24 cellular contexts compared by ENCODE assay signal in the genomic region with DNA sequence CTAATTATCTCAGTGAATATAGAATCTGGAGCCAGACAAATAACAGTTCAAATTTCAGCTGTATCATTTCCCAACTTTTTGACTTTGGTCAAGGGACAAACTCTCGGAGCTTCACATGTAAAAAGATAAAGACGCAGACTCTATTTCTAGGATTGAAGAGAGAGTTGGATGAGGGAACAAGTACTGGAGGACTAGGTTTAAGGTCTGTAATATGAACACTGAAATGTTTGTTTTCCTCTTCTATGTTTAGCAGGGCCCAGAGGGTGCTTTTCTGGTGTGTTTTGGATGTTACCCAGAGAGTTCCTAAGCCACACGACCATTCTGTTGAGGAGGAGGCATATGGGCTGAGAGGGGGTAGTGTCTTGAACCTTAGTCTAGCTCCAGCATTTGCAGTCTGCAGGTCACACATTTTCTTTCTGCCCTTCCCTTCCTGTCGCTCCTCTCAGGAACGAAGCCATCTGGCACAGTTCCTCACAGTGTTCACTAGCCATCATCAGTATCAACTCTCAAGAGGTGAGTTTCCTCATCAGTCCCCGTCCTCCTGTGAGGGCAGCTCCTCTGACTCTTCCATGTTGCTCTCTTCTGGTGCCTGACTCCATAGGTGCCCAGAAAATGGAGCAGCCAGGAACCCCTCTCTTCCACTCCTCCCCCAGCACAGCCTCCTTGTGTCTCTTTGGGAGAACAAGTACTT.
DNase-seq lines count a peak whose midpoint lies in the region; ATAC-seq, FAIRE-seq and TF ChIP-seq lines count a peak whose summit lies in the region.
"Had no signal": no experiment of that assay in that cellular context is flagged by ENCODE, and none has a peak within 500 bp of the region (broad histone marks: within the 10 kb centered on the region; RNA-seq: fewer than 3 reads in every experiment).

No MANE protein-coding gene starts in this region.

- no peaks in the 10 kb centered on the region for H4K20me1 ChIP-seq in endothelial cell of umbilical vein (replicated peaks; ENCODE audit: control insufficient read depth, extremely low read depth, insufficient read depth, low read length)

- peak; percentile 24 for FAIRE-seq in endothelial cell of umbilical vein (lab: Jason Lieb, UNC)
- FAIRE-seq: A549, GM18507, HTR-8/SVneo, RCC 7860 had no signal

- BruUV-seq in endothelial cell of umbilical vein (replicated peaks; lab: Mats Ljungman, UMichigan), result no TSS peak

- CTCF ChIA-PET in endothelial cell of umbilical vein (lab: Charles Lee), result no interaction called here

- no peak overlapping the region for H2AFZ ChIP-seq in endothelial cell of umbilical vein (ENCODE audit: low read depth, low read length)

- DNase-seq in left ventricle myocardium superior (no peak), right cardiac atrium (no peak), NCI-H69 (lab: John Stamatoyannopoulos, UW) (peak; percentile 58), endothelial cell of umbilical vein (ENCODE audit: low read depth, low spot score) (no peak), upper lobe of right lung (no peak), NCI-H2196 treated with DMSO at 0.1 percent for 48 hours (lab: John Stamatoyannopoulos, UW; ENCODE audit: unreplicated experiment) (no peak), dedifferentiated amniotic fluid mesenchymal stem cell (ENCODE audit: extremely low spot score) (no peak), DMS153 treated with DMSO at 0.1 percent for 48 hours (lab: John Stamatoyannopoulos, UW; ENCODE audit: unreplicated experiment) (no peak)
- DNase-seq: CD4-positive, CD25-positive, alpha-beta regulatory T cell; DMS53; GDM1; GOT3; HCEC 1CT; KG1; NCI-H1105; NCI-H146; NCI-H2227 treated with DMSO at 0.1 percent for 48 hours; NCI-H510A; NCI-H748 treated with DMSO at 0.1 percent for 48 hours; OCI-M1 had no signal

- TF ChIP-seq POLR2A in endothelial cell of umbilical vein (IDR thresholded peaks at IDR 0.05; ENCODE audit: low read depth, low read length), result no peak

- H3K79me2 ChIP-seq in endothelial cell of umbilical vein (ENCODE audit: control insufficient read depth, insufficient read depth, low read length), result no peaks in the 10 kb centered on the region

- H3K9me3 ChIP-seq in right cardiac atrium (ENCODE audit: control insufficient read depth, low read length) (no peaks in the 10 kb centered on the region), endothelial cell of umbilical vein (replicated peaks; ENCODE audit: control insufficient read depth, insufficient read depth, low read length) (no peaks in the 10 kb centered on the region), upper lobe of right lung (no peaks in the 10 kb centered on the region)
- H3K9me3 ChIP-seq: A549 had no signal

- dilution Hi-C loops in endothelial cell of umbilical vein (cut with MboI; ENCODE audit: extremely low pct_ligation_motif_present, low sequenced_read_pairs), result no loop called here

- TF ChIP-seq CTCF in endothelial cell of umbilical vein (IDR thresholded peaks at IDR 0.05; ENCODE audit: extremely low read depth in 1 of 2, insufficient read depth in 1 of 2, low read depth in 1 of 2, low read length in 2 of 2) (no peak), upper lobe of right lung (IDR thresholded peaks at IDR 0.05) (no peak)

- H3K9me1 ChIP-seq in endothelial cell of umbilical vein (replicated peaks; ENCODE audit: control insufficient read depth, extremely low read depth, insufficient read depth, low read length), result no peaks in the 10 kb centered on the region

- H3K36me3 ChIP-seq in endothelial cell of umbilical vein (ENCODE audit: control insufficient read depth in 2 of 2, extremely low read depth in 1 of 2, insufficient read depth in 2 of 2, low read length in 2 of 2) (no peaks in the 10 kb centered on the region), upper lobe of right lung (no peaks in the 10 kb centered on the region)

- POLR2A ChIA-PET in endothelial cell of umbilical vein (lab: Charles Lee), result no interaction called here

- H3K27me3 ChIP-seq in right cardiac atrium (ENCODE audit: control insufficient read depth, insufficient read depth) (no peaks in the 10 kb centered on the region), endothelial cell of umbilical vein (ENCODE audit: control insufficient read depth in 2 of 2, insufficient read depth in 2 of 2, low read length in 2 of 2) (no peaks in the 10 kb centered on the region), upper lobe of right lung (no peaks in the 10 kb centered on the region)

- H3K4me1 ChIP-seq in right cardiac atrium (ENCODE audit: control insufficient read depth, insufficient read depth, low read length) (no peaks in the 10 kb centered on the region), endothelial cell of umbilical vein (ENCODE audit: control insufficient read depth, extremely low read depth, insufficient read depth, low read length) (no peaks in the 10 kb centered on the region), upper lobe of right lung (no peaks in the 10 kb centered on the region)
- H3K4me1 ChIP-seq: A549 had no signal

- no peak overlapping the region for H3K9ac ChIP-seq in endothelial cell of umbilical vein (replicated peaks; ENCODE audit: extremely low read depth, insufficient read depth, low read length)

- ATAC-seq in left ventricle myocardium superior (peak; percentile 52), right cardiac atrium (no peak), upper lobe of right lung (peak; percentile 46)
- ATAC-seq: A549 had no signal

- 38% methylated on average over 6 of the region's 6 CpGs for WGBS in right cardiac atrium

- H3K27ac ChIP-seq in right cardiac atrium (ENCODE audit: low read length) (no peak overlapping the region), endothelial cell of umbilical vein (ENCODE audit: insufficient read depth, low read depth, low read length) (no peak overlapping the region), upper lobe of right lung (no peak overlapping the region)
- H3K27ac ChIP-seq: A549 had no signal

- H3K4me3 ChIP-seq in right cardiac atrium (ENCODE audit: low read length), result no peak overlapping the region
- no peak overlapping the region for H3K4me3 ChIP-seq in endothelial cell of umbilical vein (replicated peaks in 1 of 3; ENCODE audit: insufficient read depth in 1 of 3, low read depth in 1 of 3, low read length in 3 of 3)
- no peak overlapping the region for H3K4me3 ChIP-seq in upper lobe of right lung
- H3K4me3 ChIP-seq: A549 had no signal

- intact Hi-C loops in left ventricle myocardium superior (cut with micrococcal nuclease) (no loop called here), right cardiac atrium (cut with DNase I) (no loop called here), endothelial cell of umbilical vein (cut with micrococcal nuclease) (no loop called here), upper lobe of right lung (cut with DNase I) (no loop called here)

- no peak overlapping the region for H3K4me2 ChIP-seq in endothelial cell of umbilical vein (ENCODE audit: insufficient read depth, low read length)
- H3K4me2 ChIP-seq: A549 had no signal

TF ChIP-seq in endothelial cell of umbilical vein, 7 proteins besides CTCF, POLR2A, EP300 and RAD21:
- TF ChIP-seq MYC (IDR thresholded peaks at IDR 0.05; ENCODE audit: low read depth, low read length) (no peak), JUN (IDR thresholded peaks at IDR 0.05; ENCODE audit: borderline replicate concordance, insufficient read depth, insufficient read length, low read depth) (no peak), EZH2 (IDR thresholded peaks at IDR 0.05; ENCODE audit: borderline replicate concordance, low read depth, low read length, severe bottlenecking) (no peak), FOS (IDR thresholded peaks at IDR 0.05; ENCODE audit: borderline replicate concordance, insufficient read depth, low read length) (no peak), POLR2AphosphoS5 (IDR thresholded peaks at IDR 0.05; ENCODE audit: insufficient read depth, low read depth, low read length) (no peak), GATA2 (IDR thresholded peaks at IDR 0.05; ENCODE audit: insufficient read depth, insufficient read length, low read depth, low read length) (no peak)
- TF ChIP-seq, protein P1, sequence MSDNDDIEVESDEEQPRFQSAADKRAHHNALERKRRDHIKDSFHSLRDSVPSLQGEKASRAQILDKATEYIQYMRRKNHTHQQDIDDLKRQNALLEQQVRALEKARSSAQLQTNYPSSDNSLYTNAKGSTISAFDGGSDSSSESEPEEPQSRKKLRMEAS (IDR thresholded peaks at IDR 0.05; ENCODE audit: insufficient read depth, insufficient read length), result no peak

Comparison
In these comparisons a context has a peak if more than half of its experiments do, and no peak if none do; other contexts are left out.
1. ATAC-seq: peak in left ventricle myocardium superior (single experiment) and upper lobe of right lung (single experiment); none in right cardiac atrium (0 of 2).